Comparison of ENCODE assay signal across 1 cellular context in genomic region chr7:156440456-156440855, GRCh38.
TF ChIP-seq lines count a peak whose summit lies in the region.

No MANE protein-coding gene starts in this region.

TF ChIP-seq in H1, 55 proteins besides CTCF, POLR2A, EP300 and RAD21:
- TF ChIP-seq MAX (IDR thresholded peaks at IDR 0.05), result no peak
- TF ChIP-seq NANOG (IDR thresholded peaks at IDR 0.05; ENCODE audit: insufficient read depth, low read depth, low read length, poor library complexity, severe bottlenecking), result no peak
- TF ChIP-seq JUND (IDR thresholded peaks at IDR 0.05; ENCODE audit: low read length), result no peak
- TF ChIP-seq SP4 (IDR thresholded peaks at IDR 0.05; ENCODE audit: low read length), result no peak
- no peak for TF ChIP-seq BACH1 (IDR thresholded peaks at IDR 0.05; ENCODE audit: low read length)
- TF ChIP-seq CEBPB (IDR thresholded peaks at IDR 0.05; ENCODE audit: low read depth, low read length), result no peak
- TF ChIP-seq SP1 (IDR thresholded peaks at IDR 0.05; ENCODE audit: low read depth, low read length), result no peak
- TF ChIP-seq SIRT6 (IDR thresholded peaks at IDR 0.05; ENCODE audit: low read length), result no peak
- TF ChIP-seq JUN (IDR thresholded peaks at IDR 0.05; ENCODE audit: low read depth, low read length), result no peak
- TF ChIP-seq CHD7 (IDR thresholded peaks at IDR 0.05; ENCODE audit: insufficient replicate concordance, low read length), result no peak
- no peak for TF ChIP-seq PHF8 (conservative IDR thresholded peaks at IDR 0.05; ENCODE audit: low read depth, low read length)
- no peak for TF ChIP-seq BRCA1 (IDR thresholded peaks at IDR 0.05; ENCODE audit: low read depth, low read length)
- no peak for TF ChIP-seq GABPA (IDR thresholded peaks at IDR 0.05; ENCODE audit: borderline replicate concordance, insufficient read depth, low read length)
- TF ChIP-seq CBX8 (IDR thresholded peaks at IDR 0.05; ENCODE audit: borderline replicate concordance, low read depth, low read length), result no peak
